8 cellular contexts compared by ENCODE assay signal in genomic region chr18:58044370-58045264, GRCh38. TPM values are rescaled to one million over a fixed set of nuclear protein-coding genes. Genes with fewer than 3 reads are reported as not detected.
DNase-seq lines count a peak whose midpoint lies in the region; ATAC-seq, FAIRE-seq and TF ChIP-seq lines count a peak whose summit lies in the region.

No MANE protein-coding gene starts in this region.

- H3K27me3 ChIP-seq in naive thymus-derived CD4-positive, alpha-beta T cell (ENCODE audit: control insufficient read depth in 2 of 2, insufficient read depth in 2 of 2, low read length in 2 of 2): no peaks in the 10 kb centered on the region
- no peaks in the 10 kb centered on the region for H3K27me3 ChIP-seq in suprapubic skin

- ATAC-seq in A549: peak; percentile 66 to 68
- peak; percentile 30 for ATAC-seq in HG02938 (IDR thresholded peaks at IDR 0.05; ENCODE audit: unreplicated experiment)
- ATAC-seq in naive thymus-derived CD4-positive, alpha-beta T cell: peak; percentile 30

- CTCF ChIA-PET in A549 (lab: Yijun Ruan, JAX): interaction anchor here (0.6 to 2.9 kb wide), 6 partner anchors 11 to 443 kb away, joined by 3 to 20 read pairs (median 5); no protein-coding TSS in a partner anchor
- CTCF ChIA-PET in naive thymus-derived CD4-positive, alpha-beta T cell (lab: Charles Lee): interaction anchor here (0.7 to 1.0 kb wide), 2 partner anchors 77 to 137 kb away, joined by 4 to 5 read pairs; no protein-coding TSS in a partner anchor

- peak; percentile 32 to 41 for DNase-seq in A549 (ENCODE audit: low read depth in 1 of 2, low spot score in 1 of 2)
- peak; percentile 14 for DNase-seq in GM18507 (ENCODE audit: extremely low spot score, insufficient read length, low read depth)
- DNase-seq in NCI-H2227 (lab: John Stamatoyannopoulos, UW; ENCODE audit: unreplicated experiment): peak; percentile 65
- peak; percentile 22 for DNase-seq in activated T-cell treated with anti-CD3 and anti-CD28 coated beads for 4 hours
- peak; percentile 74 to 84 for DNase-seq in erythroblast (lab: John Stamatoyannopoulos, UW)
- DNase-seq in naive thymus-derived CD4-positive, alpha-beta T cell: peak; percentile 23 to 69 (median 38)
- DNase-seq in suprapubic skin (ENCODE audit: low spot score in 2 of 2): peak; percentile 78 to 83

- H3K27ac ChIP-seq in A549: peak overlapping the region; percentile 91 to 94
- peak overlapping the region; percentile 34 for H3K27ac ChIP-seq in naive thymus-derived CD4-positive, alpha-beta T cell (ENCODE audit: low read depth, low read length)
- H3K27ac ChIP-seq in suprapubic skin: peak overlapping the region; percentile 72

- H3K36me3 Mint-ChIP-seq in naive thymus-derived CD4-positive, alpha-beta T cell: no peaks in the 10 kb centered on the region

- peaks cover 18 to 30% (median 25%) of the 10 kb centered on the region in 7 donors for H3K4me1 Mint-ChIP-seq in naive thymus-derived CD4-positive, alpha-beta T cell

- no peak for FAIRE-seq in A549 (lab: Jason Lieb, UNC)
- FAIRE-seq in GM18507 (lab: Jason Lieb, UNC): no peak

- H3K27ac Mint-ChIP-seq in naive thymus-derived CD4-positive, alpha-beta T cell: peak overlapping the region in 5 of 9 donors; percentile 34 to 86 (median 55)

- H3K4me1 ChIP-seq in A549: peaks cover 17% of the 10 kb centered on the region
- peaks cover 0 to 8% of the 10 kb centered on the region in 2 donors for H3K4me1 ChIP-seq in naive thymus-derived CD4-positive, alpha-beta T cell (ENCODE audit: control insufficient read depth in 2 of 2, insufficient read depth in 2 of 2, low read length in 2 of 2)
- H3K4me1 ChIP-seq in suprapubic skin: peaks cover 16% of the 10 kb centered on the region

- H3K36me3 ChIP-seq in naive thymus-derived CD4-positive, alpha-beta T cell (ENCODE audit: control insufficient read depth in 2 of 3, insufficient read depth in 3 of 3, low read length in 3 of 3): peaks cover 0 to 3% (median 0%) of the 10 kb centered on the region in 3 experiments
- no peaks in the 10 kb centered on the region for H3K36me3 ChIP-seq in suprapubic skin

- H3K9me3 ChIP-seq in A549: no peaks in the 10 kb centered on the region
- H3K9me3 ChIP-seq in naive thymus-derived CD4-positive, alpha-beta T cell (ENCODE audit: control insufficient read depth in 2 of 3, low read length in 3 of 3): no peaks in the 10 kb centered on the region
- no peaks in the 10 kb centered on the region for H3K9me3 ChIP-seq in suprapubic skin

- peak overlapping the region; percentile 88 to 96 (median 93) for H3K4me3 Mint-ChIP-seq in naive thymus-derived CD4-positive, alpha-beta T cell

- H3K4me2 ChIP-seq in A549: peak overlapping the region; percentile 92

- no peak for TF ChIP-seq EP300 in A549 (IDR thresholded peaks at IDR 0.05)
- TF ChIP-seq EP300 in suprapubic skin (IDR thresholded peaks at IDR 0.05): no peak

- peak overlapping the region; percentile 86 for H3K4me3 ChIP-seq in A549
- peak overlapping the region; percentile 69 for H3K4me3 ChIP-seq in naive thymus-derived CD4-positive, alpha-beta T cell (ENCODE audit: low read length)
- peak overlapping the region; percentile 82 for H3K4me3 ChIP-seq in suprapubic skin

- POLR2A ChIA-PET in A549 (lab: Yijun Ruan, JAX): interaction anchor here (0.6 kb wide), 1 partner anchor 398 kb away, joined by 4 read pairs; no protein-coding TSS in a partner anchor
- POLR2A ChIA-PET in naive thymus-derived CD4-positive, alpha-beta T cell (lab: Charles Lee): no interaction called here

- H3K9me3 Mint-ChIP-seq in naive thymus-derived CD4-positive, alpha-beta T cell: no peaks in the 10 kb centered on the region

- 0% methylated on average over 6 of the region's 95 CpGs for WGBS in A549 (ENCODE audit: missing lambda C conversion rate)
- whole genome bisulfite sequencing in suprapubic skin: 0% methylated on average over 16 of the region's 95 CpGs

- no peak for TF ChIP-seq RAD21 in A549 (conservative IDR thresholded peaks at IDR 0.05 in 1 of 2, IDR thresholded peaks at IDR 0.05 in 1 of 2)

- peaks cover 0 to 51% (median 0%) of the 10 kb centered on the region in 5 donors for H3K27me3 Mint-ChIP-seq in naive thymus-derived CD4-positive, alpha-beta T cell

- intact Hi-C loops in naive thymus-derived CD4-positive, alpha-beta T cell (cut with micrococcal nuclease): loop anchor here (1.0 to 10.0 kb wide), 7 partner anchors 87 to 1860 kb away; partner anchors contain the start of gene LMAN1 (in 1 of the 2)

- TF ChIP-seq POLR2A in A549 (IDR thresholded peaks at IDR 0.05; ENCODE audit: low read length): no peak
- peak; percentile 47 for TF ChIP-seq POLR2A in erythroblast (IDR thresholded peaks at IDR 0.05; ENCODE audit: low read length)
- TF ChIP-seq POLR2A in suprapubic skin (IDR thresholded peaks at IDR 0.05): no peak

- TF ChIP-seq CTCF in A549 (IDR thresholded peaks at IDR 0.05) (no peak), suprapubic skin (IDR thresholded peaks at IDR 0.05) (peak in 1 of 2 donors; percentile 16)

TF ChIP-seq in A549, 52 proteins besides CTCF, POLR2A, EP300 and RAD21:
- no peak for TF ChIP-seq MAZ (IDR thresholded peaks at IDR 0.05; ENCODE audit: borderline replicate concordance, low read depth, low read length)
- peak; percentile 33; the same call in 1 of the 2 replicates for TF ChIP-seq MAX (IDR thresholded peaks at IDR 0.05)
- TF ChIP-seq EHF (CRISPR knock-in tag; IDR thresholded peaks at IDR 0.05): no peak
- TF ChIP-seq ATOH8 (CRISPR knock-in tag; IDR thresholded peaks at IDR 0.05; ENCODE audit: low read depth): no peak
- no peak for TF ChIP-seq SREBF2 (IDR thresholded peaks at IDR 0.05)
- peak in 1 of 2 experiments; percentile 33; a peak in 1 of 4 replicates for TF ChIP-seq CEBPB (IDR thresholded peaks at IDR 0.05)

RNA-seq across cellular contexts. Expression of gene NEDD4L, which starts 0.6 kb away (rescaled TPM):
- polyA plus RNA-seq in A549 (2011; rRNA removed) (36.5 TPM in 2 replicates), A549 (2017; fragmentation: RNase III; extraction: RNeasy Plus Mini Kit Qiagen cat#74134 plus additional on column Dnase treatment) (18.0 to 22.6 TPM (median 21.7 TPM) in 3 replicates)
- 24.0 and 26.7 TPM in 2 replicates for polyA plus RNA-seq in A549 (2012; cell fraction: cytosol; rRNA removed)
- polyA plus RNA-seq in A549 (2012; cell fraction: nucleus; rRNA removed): 36.6 and 42.2 TPM in 2 replicates
- polyA minus RNA-seq in A549 (2011; rRNA and poly(A)+ RNA removed): 42.8 and 47.3 TPM in 2 replicates
- 10 to 100 TPM in 1 of 5 experiments, 1 to 10 TPM in 4; 3.7 to 10.3 (median 4.2) TPM for total RNA-seq in naive thymus-derived CD4-positive, alpha-beta T cell
- 1 to 10 TPM; 1.1 to 2.0 TPM for polyA plus RNA-seq in naive thymus-derived CD4-positive, alpha-beta T cell
- 100 to 1,000 TPM in 1 of 4 donors, 10 to 100 TPM in 3; 44.0 to 104 (median 59.6) TPM for total RNA-seq in suprapubic skin

Comparison
In these comparisons a context has a peak if more than half of its experiments do, and no peak if none do; other contexts are left out.
1. Peak in every context shown above with its lines: DNase-seq, ATAC-seq, H3K4me3 ChIP-seq and H3K27ac ChIP-seq.
2. DNase-seq: peak in every context shown above with its lines; median percentile 80 in suprapubic skin; 79 in erythroblast; 65 in NCI-H2227; 38 in naive thymus-derived CD4-positive, alpha-beta T cell; 36 in A549; 22 in activated T-cell treated with anti-CD3 and anti-CD28 coated beads for 4 hours; 14 in GM18507.
3. H3K27ac ChIP-seq: peak in every context shown above with its lines; median percentile 92 in A549; 72 in suprapubic skin; 34 in naive thymus-derived CD4-positive, alpha-beta T cell.